ENCODE assay signal across 27 cellular contexts in the genomic region with DNA sequence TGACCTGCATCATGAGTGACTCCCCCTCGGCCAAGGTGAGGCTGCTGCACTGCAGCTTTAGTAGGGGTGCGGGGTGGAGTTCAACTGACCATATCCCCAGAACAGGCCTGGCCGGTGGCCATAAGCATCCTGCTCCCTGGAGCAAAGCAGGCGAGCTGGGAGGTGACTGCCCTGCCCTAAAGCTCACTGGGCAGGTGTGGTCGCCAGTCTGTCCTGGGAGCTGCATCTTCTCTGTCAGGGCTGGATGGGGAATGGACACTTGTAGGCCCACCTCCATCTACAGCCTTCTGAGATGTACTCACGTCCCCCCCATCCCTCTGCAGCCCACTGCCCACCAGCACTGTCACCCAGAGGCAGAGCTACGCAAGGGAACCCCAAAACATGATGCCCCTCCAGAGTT.
"Had no signal": no experiment of that assay in that cellular context is flagged by ENCODE, and none has a peak within 500 bp of the region (broad histone marks: within the 10 kb centered on the region; RNA-seq: fewer than 3 reads in every experiment).

No MANE protein-coding gene starts in this region.

- H3K27me3 ChIP-seq: brain microvascular endothelial cell, dorsolateral prefrontal cortex, foreskin keratinocyte, gastrocnemius medialis had no signal

- H3K4me3 ChIP-seq: coronary artery, dorsolateral prefrontal cortex, gastrocnemius medialis had no signal

- H3K27ac Mint-ChIP-seq: activated CD4-positive, alpha-beta memory T cell treated with anti-CD3 and anti-CD28 coated beads for 36 hours; activated CD4-positive, alpha-beta T cell treated with anti-CD3 and anti-CD28 coated beads for 36 hours; dendritic cell treated with granulocyte-macrophage colony-stimulating factor and Interleukin-4, amounts not matched to agents 40 ng/mL and 50 ng/mL, for 4 days; endodermal cell had no signal

- H3K4me1 ChIP-seq: gastrocnemius medialis had no signal

- H3K27me3 Mint-ChIP-seq: activated CD4-positive, alpha-beta memory T cell treated with anti-CD3 and anti-CD28 coated beads for 36 hours; activated CD4-positive, alpha-beta T cell treated with anti-CD3 and anti-CD28 coated beads for 36 hours; activated CD4-positive, alpha-beta T cell treated with anti-CD3 and anti-CD28 coated beads, Interleukin-2, amount 10 ng/mL, durations not matched to agents 24 days and 14 days; activated naive CD4-positive, alpha-beta T cell treated with anti-CD3 and anti-CD28 coated beads, Interleukin-2, amount 10 ng/mL, durations not matched to agents 7 days and 5 days; activated naive CD8-positive, alpha-beta T cell treated with anti-CD3 and anti-CD28 coated beads, Interleukin-2, amount 10 ng/mL, durations not matched to agents 7 days and 5 days; activated T-helper 17 cell treated with anti-CD3 and anti-CD28 coated beads, Interleukin-2, amount 50 U/mL, for 72 hours; central memory CD8-positive, alpha-beta T cell; dendritic cell treated with granulocyte-macrophage colony-stimulating factor and Interleukin-4, amounts not matched to agents 40 ng/mL and 50 ng/mL, for 4 days had no signal

- H3K27ac ChIP-seq: brain microvascular endothelial cell, coronary artery, foreskin keratinocyte, gastrocnemius medialis had no signal

- H3K36me3 ChIP-seq: brain microvascular endothelial cell had no signal

- DNase-seq: activated CD4-positive, alpha-beta memory T cell treated with anti-CD3 and anti-CD28 coated beads for 36 hours; activated CD4-positive, alpha-beta T cell treated with anti-CD3 and anti-CD28 coated beads for 36 hours; activated CD4-positive, alpha-beta T cell treated with anti-CD3 and anti-CD28 coated beads, Interleukin-2, amount 10 ng/mL, durations not matched to agents 24 days and 14 days; activated CD4-positive, CD25-positive, alpha-beta regulatory T cell; activated CD4-positive, CD25-positive, alpha-beta regulatory T cell treated with anti-CD3 and anti-CD28 coated beads, Interleukin-2, amount 50 U/mL, for 72 hours; activated CD8-positive, alpha-beta memory T cell treated with anti-CD3 and anti-CD28 coated beads for 24 hours; activated gamma-delta T cell; activated naive CD4-positive, alpha-beta T cell; activated naive CD4-positive, alpha-beta T cell treated with anti-CD3 and anti-CD28 coated beads, Interleukin-2, amount 10 ng/mL, durations not matched to agents 7 days and 5 days; activated naive CD8-positive, alpha-beta T cell treated with anti-CD3 and anti-CD28 coated beads, Interleukin-2, amount 10 ng/mL, durations not matched to agents 7 days and 5 days; activated T-cell treated with anti-CD3 and anti-CD28 coated beads, Interleukin-2, amount 50 U/mL, for 4 hours; amniotic stem cell; anterior cingulate cortex; brain microvascular endothelial cell; dorsolateral prefrontal cortex; effector memory CD4-positive, alpha-beta T cell; endodermal cell; foreskin keratinocyte; gastrocnemius medialis; glutamatergic neuron; T-helper 2 cell had no signal

- H3K4me3 Mint-ChIP-seq: activated CD4-positive, alpha-beta memory T cell treated with anti-CD3 and anti-CD28 coated beads for 36 hours; activated CD4-positive, alpha-beta T cell treated with anti-CD3 and anti-CD28 coated beads for 36 hours; activated CD4-positive, alpha-beta T cell treated with anti-CD3 and anti-CD28 coated beads, Interleukin-2, amount 10 ng/mL, durations not matched to agents 24 days and 14 days; activated naive CD4-positive, alpha-beta T cell treated with anti-CD3 and anti-CD28 coated beads, Interleukin-2, amount 10 ng/mL, durations not matched to agents 7 days and 5 days; activated naive CD8-positive, alpha-beta T cell treated with anti-CD3 and anti-CD28 coated beads, Interleukin-2, amount 10 ng/mL, durations not matched to agents 7 days and 5 days; activated T-cell treated with anti-CD3 and anti-CD28 coated beads, Interleukin-2, amount 50 U/mL, for 4 hours; activated T-helper 17 cell treated with anti-CD3 and anti-CD28 coated beads, Interleukin-2, amount 50 U/mL, for 72 hours; central memory CD8-positive, alpha-beta T cell; dendritic cell treated with granulocyte-macrophage colony-stimulating factor and Interleukin-4, amounts not matched to agents 40 ng/mL and 50 ng/mL, for 4 days; endodermal cell had no signal

- ATAC-seq: activated CD4-positive, alpha-beta T cell treated with anti-CD3 and anti-CD28 coated beads for 36 hours; activated naive CD4-positive, alpha-beta T cell treated with anti-CD3 and anti-CD28 coated beads, Interleukin-2, amount 50 U/mL, for 72 hours; activated T-cell treated with anti-CD3 and anti-CD28 coated beads, Interleukin-2, amount 50 U/mL, for 4 hours; activated T-helper 17 cell treated with anti-CD3 and anti-CD28 coated beads, Interleukin-2, amount 50 U/mL, for 72 hours; esophagus mucosa; foreskin keratinocyte; gastrocnemius medialis had no signal

- H3K9me3 ChIP-seq: gastrocnemius medialis had no signal

- H3K9me3 Mint-ChIP-seq: activated CD4-positive, alpha-beta memory T cell treated with anti-CD3 and anti-CD28 coated beads for 36 hours; activated CD4-positive, alpha-beta T cell treated with anti-CD3 and anti-CD28 coated beads, Interleukin-2, amount 10 ng/mL, durations not matched to agents 24 days and 14 days; activated naive CD4-positive, alpha-beta T cell treated with anti-CD3 and anti-CD28 coated beads, Interleukin-2, amount 10 ng/mL, durations not matched to agents 7 days and 5 days; activated naive CD4-positive, alpha-beta T cell treated with anti-CD3 and anti-CD28 coated beads, Interleukin-2, amount 50 U/mL, for 72 hours; activated naive CD8-positive, alpha-beta T cell treated with anti-CD3 and anti-CD28 coated beads, Interleukin-2, amount 10 ng/mL, durations not matched to agents 7 days and 5 days; activated T-cell treated with anti-CD3 and anti-CD28 coated beads, Interleukin-2, amount 50 U/mL, for 4 hours; activated T-helper 17 cell treated with anti-CD3 and anti-CD28 coated beads, Interleukin-2, amount 50 U/mL, for 72 hours; central memory CD8-positive, alpha-beta T cell; dendritic cell treated with granulocyte-macrophage colony-stimulating factor and Interleukin-4, amounts not matched to agents 40 ng/mL and 50 ng/mL, for 4 days; endodermal cell had no signal
